In the genomic region with DNA sequence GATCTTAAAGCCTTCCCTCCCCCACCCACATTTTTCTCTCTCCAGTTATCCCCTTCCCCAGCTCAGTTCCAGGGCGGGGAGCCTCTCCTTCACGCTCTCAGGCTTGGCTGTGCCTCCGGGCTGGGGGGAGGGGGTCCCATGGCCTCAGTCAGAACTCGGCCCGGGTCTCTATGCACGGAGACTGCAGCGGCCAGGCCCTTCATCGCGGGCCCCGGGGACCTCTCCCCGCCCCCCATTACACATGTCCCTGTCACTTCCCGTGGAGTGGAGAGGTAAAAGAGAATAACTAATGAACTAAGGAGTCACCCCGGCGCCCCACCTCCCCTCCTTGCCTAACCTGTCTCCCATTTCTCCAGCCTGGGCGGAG, we compare ENCODE assay signal across 13 cellular contexts. TPM values are rescaled to one million over a fixed set of nuclear protein-coding genes. Genes with fewer than 3 reads are reported as not detected.
A peak's percentile ranks its signal among the peaks of the same experiment; 100 is the strongest.
DNase-seq lines count a peak whose midpoint lies in the region; ATAC-seq and TF ChIP-seq lines count a peak whose summit lies in the region.
"Had no signal": no experiment of that assay in that cellular context is flagged by ENCODE, and none has a peak within 500 bp of the region (broad histone marks: within the 10 kb centered on the region; RNA-seq: fewer than 3 reads in every experiment).

No MANE protein-coding gene starts in this region.

- H3K79me2 ChIP-seq in hepatocyte: no peaks in the 10 kb centered on the region

- H3K9me3 Mint-ChIP-seq in T-helper 2 cell treated with Interferon-gamma antibody and Interleukin-4, amounts not matched to agents 5 μg/mL and 100 μg/mL, for 36 hours: no peaks in the 10 kb centered on the region
- no peaks in the 10 kb centered on the region for H3K9me3 Mint-ChIP-seq in activated B cell treated with CpG ODN at 0.5 μM for 24 hours

- H3K9me3 ChIP-seq in iPS-18c (ENCODE audit: control insufficient read depth, insufficient read depth, low read length) (peaks cover 17% of the 10 kb centered on the region), subcutaneous abdominal adipose tissue (ENCODE audit: control insufficient read depth in 5 of 5, low read length in 5 of 5) (no peaks in the 10 kb centered on the region), hepatocyte (ENCODE audit: low read depth) (no peaks in the 10 kb centered on the region)
- H3K9me3 ChIP-seq: SK-N-SH had no signal

- peak overlapping the region; percentile 20; the same call in 1 of the 2 replicates for H3K4me3 ChIP-seq in iPS-18c (ENCODE audit: insufficient read depth, low read depth, low read length)
- no peak overlapping the region for H3K4me3 ChIP-seq in subcutaneous abdominal adipose tissue (ENCODE audit: low read depth in 1 of 5, low read length in 5 of 5)
- no peak overlapping the region for H3K4me3 ChIP-seq in hepatocyte

- no peak for DNase-seq in T-helper 2 cell treated with Interferon-gamma antibody and Interleukin-4, amounts not matched to agents 5 μg/mL and 100 μg/mL, for 36 hours (ENCODE audit: low spot score)
- DNase-seq in T-helper 2 cell (no peak), activated B cell treated with CpG ODN at 0.5 μM for 24 hours (no peak), hepatocyte (ENCODE audit: low spot score) (no peak), left colon (no peak)
- no peak for DNase-seq in activated CD8-positive, alpha-beta memory T cell treated with anti-CD3 and anti-CD28 coated beads, Interleukin-2, amount 50 U/mL, for 48 hours
- DNase-seq: activated CD8-positive, alpha-beta memory T cell treated with anti-CD3 and anti-CD28 coated beads, Interleukin-2, amount 50 U/mL, for 4 hours; cerebellar nuclear complex; SK-N-SH had no signal

- no peak overlapping the region for H3K4me2 ChIP-seq in hepatocyte
- H3K4me2 ChIP-seq: SK-N-SH had no signal

- no peak overlapping the region for H3K9ac ChIP-seq in subcutaneous abdominal adipose tissue (ENCODE audit: low read length in 5 of 5)
- H3K9ac ChIP-seq: SK-N-SH had no signal

- H3K27ac Mint-ChIP-seq in T-helper 2 cell treated with Interferon-gamma antibody and Interleukin-4, amounts not matched to agents 5 μg/mL and 100 μg/mL, for 36 hours: no peak overlapping the region
- peak overlapping the region; percentile 35 for H3K27ac Mint-ChIP-seq in activated B cell treated with CpG ODN at 0.5 μM for 24 hours

- H3K36me3 ChIP-seq in subcutaneous abdominal adipose tissue (ENCODE audit: control insufficient read depth in 5 of 5, insufficient read depth in 5 of 5, low read length in 5 of 5) (peaks cover 0 to 13% (median 5%) of the 10 kb centered on the region in 5 donors), hepatocyte (replicated peaks; ENCODE audit: insufficient read depth, low read depth) (no peaks in the 10 kb centered on the region)

- 57% methylated on average over 15 of the region's 15 CpGs for WGBS in hepatocyte (ENCODE audit: low lambda C conversion rate, missing lambda C conversion rate)

- peaks cover 0 to 33% (median 25%) of the 10 kb centered on the region in 5 donors for H3K4me1 ChIP-seq in subcutaneous abdominal adipose tissue (ENCODE audit: control insufficient read depth in 5 of 5, insufficient read depth in 5 of 5, low read length in 5 of 5)
- H3K4me1 ChIP-seq in hepatocyte (ENCODE audit: insufficient read depth): no peaks in the 10 kb centered on the region

- peaks cover 7% of the 10 kb centered on the region for H3K36me3 Mint-ChIP-seq in T-helper 2 cell treated with Interferon-gamma antibody and Interleukin-4, amounts not matched to agents 5 μg/mL and 100 μg/mL, for 36 hours (ENCODE audit: low read depth)
- peaks cover 10% of the 10 kb centered on the region for H3K36me3 Mint-ChIP-seq in activated B cell treated with CpG ODN at 0.5 μM for 24 hours (ENCODE audit: low read depth)

- POLR2A ChIA-PET in activated B cell treated with CpG ODN at 0.5 μM for 24 hours (lab: Charles Lee): interaction anchor here (0.6 to 0.9 kb wide), 2 partner anchors 23 to 31 kb away, joined by 3 to 8 read pairs; no protein-coding TSS in a partner anchor

- intact Hi-C loops in activated B cell treated with CpG ODN at 0.5 μM for 24 hours (cut with micrococcal nuclease): no loop called here
- intact Hi-C loops in left colon (cut with DNase I, micrococcal nuclease): no loop called here

- H3K27me3 ChIP-seq in subcutaneous abdominal adipose tissue (ENCODE audit: control insufficient read depth in 5 of 5, insufficient read depth in 4 of 5, low read length in 5 of 5) (peaks cover 0 to 6% (median 2%) of the 10 kb centered on the region in 5 donors), hepatocyte (no peaks in the 10 kb centered on the region)

- TF ChIP-seq CTCF in activated B cell treated with CpG ODN at 0.5 μM for 24 hours (IDR thresholded peaks at IDR 0.05) (no peak), hepatocyte (IDR thresholded peaks at IDR 0.05; ENCODE audit: poor library complexity) (no peak)

- peak overlapping the region; percentile 79 for H3K27ac ChIP-seq in subcutaneous abdominal adipose tissue (ENCODE audit: low read depth, low read length)
- no peak overlapping the region for H3K27ac ChIP-seq in hepatocyte

- H4K20me1 ChIP-seq in hepatocyte (ENCODE audit: insufficient read depth, poor library complexity, severe bottlenecking): no peaks in the 10 kb centered on the region

- H3K4me1 Mint-ChIP-seq in T-helper 2 cell treated with Interferon-gamma antibody and Interleukin-4, amounts not matched to agents 5 μg/mL and 100 μg/mL, for 36 hours (ENCODE audit: low read depth): peaks cover 22% of the 10 kb centered on the region
- H3K4me1 Mint-ChIP-seq in activated B cell treated with CpG ODN at 0.5 μM for 24 hours: peaks cover 36% of the 10 kb centered on the region

- H3K9me2 ChIP-seq in hepatocyte (replicated peaks; ENCODE audit: insufficient read depth): no peaks in the 10 kb centered on the region
- H3K9me2 ChIP-seq: SK-N-SH had no signal

- no peaks in the 10 kb centered on the region for H3K27me3 Mint-ChIP-seq in T-helper 2 cell treated with Interferon-gamma antibody and Interleukin-4, amounts not matched to agents 5 μg/mL and 100 μg/mL, for 36 hours (ENCODE audit: low read depth)
- H3K27me3 Mint-ChIP-seq in activated B cell treated with CpG ODN at 0.5 μM for 24 hours: no peaks in the 10 kb centered on the region

- no peak overlapping the region for H2AFZ ChIP-seq in hepatocyte

- no peak for ATAC-seq in activated B cell treated with CpG ODN at 0.5 μM for 24 hours (ENCODE audit: low read depth)
- no peak for ATAC-seq in left colon

- H3K4me3 Mint-ChIP-seq in T-helper 2 cell treated with Interferon-gamma antibody and Interleukin-4, amounts not matched to agents 5 μg/mL and 100 μg/mL, for 36 hours: peak overlapping the region; percentile 89
- H3K4me3 Mint-ChIP-seq in activated B cell treated with CpG ODN at 0.5 μM for 24 hours: peak overlapping the region; percentile 28

- CTCF ChIA-PET in activated B cell treated with CpG ODN at 0.5 μM for 24 hours (lab: Charles Lee): no interaction called here

RNA-seq across cellular contexts. Expression of a gene that starts 0.8 kb away (rescaled TPM):
- total RNA-seq in activated B cell treated with CpG ODN at 0.5 μM for 24 hours (11.8 and 13.8 TPM in 2 replicates), hepatocyte (2.8 and 6.1 TPM in 2 replicates), left colon (10 to 100 TPM; 11.5 to 15.1 TPM)
- 9.3 and 15.7 TPM in 2 replicates for polyA plus RNA-seq in hepatocyte

RNA-seq across cellular contexts. Expression of a gene that starts 13.0 kb away (rescaled TPM):
- total RNA-seq in activated B cell treated with CpG ODN at 0.5 μM for 24 hours (0.82 and 1.6 TPM in 2 replicates), hepatocyte (1.4 and 2.5 TPM in 2 replicates), left colon (1 to 10 TPM; 4.6 to 6.9 TPM)
- 2.1 and 2.9 TPM in 2 replicates for polyA plus RNA-seq in hepatocyte

RNA-seq across cellular contexts. Expression of a gene that starts 15.3 kb away (rescaled TPM):
- total RNA-seq in activated B cell treated with CpG ODN at 0.5 μM for 24 hours (97.2 and 111 TPM in 2 replicates), hepatocyte (27.5 and 34.9 TPM in 2 replicates), left colon (100 to 1,000 TPM; 140 to 142 TPM)
- 110 and 118 TPM in 2 replicates for polyA plus RNA-seq in hepatocyte

RNA-seq across cellular contexts. Expression of a gene that starts 24.5 kb away (rescaled TPM):
- total RNA-seq in activated B cell treated with CpG ODN at 0.5 μM for 24 hours: 1.2 and 1.5 TPM in 2 replicates
- total RNA-seq in hepatocyte: 5.0 and 6.5 TPM in 2 replicates
- polyA plus RNA-seq in hepatocyte: 7.1 and 13.4 TPM in 2 replicates
- total RNA-seq in left colon: 10 to 100 TPM; 13.9 to 15.7 TPM

RNA-seq across cellular contexts. Expression of a gene that starts 46.1 kb away (rescaled TPM):
- total RNA-seq in activated B cell treated with CpG ODN at 0.5 μM for 24 hours (2.6 and 3.0 TPM in 2 replicates), hepatocyte (0.04 and 1.6 TPM in 2 replicates), left colon (1 to 10 TPM in 1 of 2 donors, under 1 TPM in 1; 0.70 to 2.0 TPM)
- polyA plus RNA-seq in hepatocyte: 0.27 and 0.44 TPM in 2 replicates
- total RNA-seq: HepG2 had no signal
- polyA plus RNA-seq: AG04450, SK-N-SH had no signal
